Comparison of ENCODE assay signal across 8 cellular contexts in the genomic region with DNA sequence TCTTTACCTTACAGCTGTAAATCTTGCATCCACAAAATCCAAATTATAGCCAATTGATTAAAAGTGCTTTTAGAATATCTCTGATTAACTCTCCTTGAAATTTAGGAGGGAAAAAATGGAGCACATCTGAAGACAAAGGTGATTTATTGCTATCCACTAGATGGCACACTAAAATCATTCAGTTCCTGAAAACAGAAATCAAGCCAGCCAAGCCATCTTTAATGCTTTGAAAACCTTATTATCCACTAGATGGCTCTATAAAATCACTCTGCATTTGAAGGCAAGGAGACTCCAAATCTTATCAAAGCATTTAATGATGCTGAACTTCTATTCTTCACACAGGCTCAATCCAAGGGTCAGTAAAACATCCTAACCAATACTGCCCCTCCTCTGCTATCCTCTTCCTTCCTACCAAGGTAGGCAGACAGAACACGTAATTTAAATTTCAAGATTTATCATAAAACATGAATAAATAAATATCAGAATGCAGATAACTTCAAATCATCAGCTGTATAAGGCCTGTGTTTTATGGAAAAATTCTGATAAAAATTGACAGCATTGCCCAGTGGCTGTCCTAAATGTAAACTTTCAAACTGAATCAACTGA. TPM values are rescaled to one million over a fixed set of nuclear protein-coding genes. Genes with fewer than 3 reads are reported as not detected.
DNase-seq lines count a peak whose midpoint lies in the region; ATAC-seq and TF ChIP-seq lines count a peak whose summit lies in the region.

No MANE protein-coding gene starts in this region.

- H3K27me3 ChIP-seq in adipocyte (replicated peaks; ENCODE audit: control insufficient read depth, insufficient read depth, low read length) = no peaks in the 10 kb centered on the region
- H3K27me3 ChIP-seq in gastrocnemius medialis = no peaks in the 10 kb centered on the region

- H3K9ac ChIP-seq in adipocyte (ENCODE audit: low read length) = no peak overlapping the region

- H3K9me3 ChIP-seq in adipocyte (ENCODE audit: control insufficient read depth, low read length) (no peaks in the 10 kb centered on the region), gastrocnemius medialis (no peaks in the 10 kb centered on the region)

- ATAC-seq in GM21367 (IDR thresholded peaks at IDR 0.05; ENCODE audit: unreplicated experiment) (peak; percentile 79), HG03469 (IDR thresholded peaks at IDR 0.05; ENCODE audit: unreplicated experiment) (peak; percentile 68), left ventricle myocardium superior (peak; percentile 61), gastrocnemius medialis (peak; percentile 83 to 84)

- peak; percentile 60 for DNase-seq in Daoy (ENCODE audit: low read depth)
- DNase-seq in NCI-H460 (ENCODE audit: extremely low read depth, low read depth) = peak; percentile 74
- DNase-seq in adipocyte (ENCODE audit: low read depth) = peak; percentile 94
- DNase-seq in left ventricle myocardium superior = no peak
- DNase-seq in gastrocnemius medialis = no peak
- no peak for DNase-seq in effector CD8-positive, alpha-beta T cell (lab: John Stamatoyannopoulos, UW)

- TF ChIP-seq CTCF in gastrocnemius medialis (IDR thresholded peaks at IDR 0.05 in 4 of 5, conservative IDR thresholded peaks at IDR 0.05 in 1 of 5) = peak; percentile 66 to 97 (median 84)

- no peak overlapping the region for H3K4me3 ChIP-seq in adipocyte (ENCODE audit: low read length)
- H3K4me3 ChIP-seq in gastrocnemius medialis = no peak overlapping the region

- intact Hi-C loops in left ventricle myocardium superior (cut with micrococcal nuclease) = loop anchor here (2.0 to 5.0 kb wide), 2 partner anchors 45 to 118 kb away; no protein-coding TSS in a partner anchor
- intact Hi-C loops in gastrocnemius medialis (cut with DNase I; ENCODE audit: low total_unique reads) = loop anchor here (1.0 kb wide), 2 partner anchors 49 to 118 kb away; no protein-coding TSS in a partner anchor

- H3K27ac ChIP-seq in gastrocnemius medialis = no peak overlapping the region

- in situ Hi-C loops in gastrocnemius medialis (cut with MboI; ENCODE audit: low sequenced_read_pairs in 4 of 4) = loop anchor here (5.0 to 10.0 kb wide), 3 partner anchors 48 to 115 kb away; a partner anchor contains a TSS

- no peak for TF ChIP-seq POLR2A in gastrocnemius medialis (IDR thresholded peaks at IDR 0.05)

- H3K36me3 ChIP-seq in adipocyte (ENCODE audit: control insufficient read depth, insufficient read depth, low read length, severe bottlenecking) = peaks cover 6% of the 10 kb centered on the region
- H3K36me3 ChIP-seq in gastrocnemius medialis = peaks cover 0 to 6% of the 10 kb centered on the region in 2 donors

- H3K4me1 ChIP-seq in adipocyte (ENCODE audit: control insufficient read depth, insufficient read depth, low read length) (peaks cover 23% of the 10 kb centered on the region), gastrocnemius medialis (peaks cover 29 to 48% of the 10 kb centered on the region in 2 donors)

RNA-seq across cellular contexts. Expression of a gene that starts 48.4 kb away (rescaled TPM):
- total RNA-seq in Daoy (2014; rRNA removed; shearing (Covaris generic)) = 36.0 and 40.1 TPM in 2 replicates
- 20.5 and 26.0 TPM in 2 replicates for total RNA-seq in NCI-H460 (2014; rRNA removed; shearing (Covaris generic))
- polyA plus RNA-seq in NCI-H460 (2014; cell fraction: nucleus; rRNA removed) = 10.8 and 13.1 TPM in 2 replicates
- total RNA-seq in left ventricle myocardium superior = 63.2 TPM
- 10 to 100 TPM; 13.0 to 20.8 (median 17.8) TPM for total RNA-seq in gastrocnemius medialis

Comparison
In these comparisons a context has a peak if more than half of its experiments do, and no peak if none do; other contexts are left out.
1. DNase-seq: peak in Daoy (single experiment), NCI-H460 (single experiment) and adipocyte (single experiment); none in left ventricle myocardium superior (single experiment), gastrocnemius medialis (0 of 2) and effector CD8-positive, alpha-beta T cell (single experiment).
2. Peak in every context shown above with its lines, with median percentiles within 50 percentile points of each other: ATAC-seq.